29 cellular contexts compared by ENCODE assay signal in genomic region chr15:65629548-65629947, GRCh38.
"Had no signal": no experiment of that assay in that cellular context is flagged by ENCODE, and none has a peak within 500 bp of the region (broad histone marks: within the 10 kb centered on the region; RNA-seq: fewer than 3 reads in every experiment).

No MANE protein-coding gene starts in this region.

- H3K27me3 ChIP-seq: left lung, pancreas, sigmoid colon, spleen, suprapubic skin, tibial artery, upper lobe of right lung had no signal

- H3K4me3 Mint-ChIP-seq: immature natural killer cell; naive thymus-derived CD8-positive, alpha-beta T cell; nephron; neural crest cell; stimulated activated effector memory CD8-positive, alpha-beta T cell treated with anti-CD3 and anti-CD28 coated beads, Interleukin-12 subunit alpha, Interleukin-12 subunit beta, amount 100 ng/mL, for 72 hours; stimulated activated naive CD8-positive, alpha-beta T cell treated with anti-CD3 and anti-CD28 coated beads, Interleukin-15, Interleukin-2, amounts not matched to agents 100 ng/mL and 50 ng/mL, for 24 hours had no signal

- H3K27me3 Mint-ChIP-seq: naive thymus-derived CD8-positive, alpha-beta T cell; stimulated activated naive CD8-positive, alpha-beta T cell treated with anti-CD3 and anti-CD28 coated beads, Interleukin-15, Interleukin-2, amounts not matched to agents 100 ng/mL and 50 ng/mL, for 24 hours had no signal

- H3K4me3 ChIP-seq: left lung, lower lobe of right lung, pancreas, prostate gland, sigmoid colon, spleen, suprapubic skin, thoracic aorta, tibial artery, upper lobe of right lung had no signal

- H3K9me3 Mint-ChIP-seq: immature natural killer cell; naive thymus-derived CD8-positive, alpha-beta T cell; nephron; neural crest cell; stimulated activated effector memory CD8-positive, alpha-beta T cell treated with anti-CD3 and anti-CD28 coated beads, Interleukin-12 subunit alpha, Interleukin-12 subunit beta, amount 100 ng/mL, for 72 hours; stimulated activated naive CD8-positive, alpha-beta T cell treated with anti-CD3 and anti-CD28 coated beads, Interleukin-15, Interleukin-2, amounts not matched to agents 100 ng/mL and 50 ng/mL, for 24 hours had no signal

- H3K4me1 ChIP-seq: left lung, lower lobe of right lung, pancreas, prostate gland, sigmoid colon, suprapubic skin, tibial artery, upper lobe of right lung had no signal

- H3K9me3 ChIP-seq: left lung, lower lobe of right lung, pancreas, prostate gland, sigmoid colon, spleen, suprapubic skin, thoracic aorta, tibial artery, upper lobe of right lung had no signal

- H3K27ac Mint-ChIP-seq: immature natural killer cell; naive thymus-derived CD8-positive, alpha-beta T cell; nephron; stimulated activated effector memory CD8-positive, alpha-beta T cell treated with anti-CD3 and anti-CD28 coated beads, Interleukin-12 subunit alpha, Interleukin-12 subunit beta, amount 100 ng/mL, for 72 hours; stimulated activated naive CD8-positive, alpha-beta T cell treated with anti-CD3 and anti-CD28 coated beads, Interleukin-15, Interleukin-2, amounts not matched to agents 100 ng/mL and 50 ng/mL, for 24 hours had no signal

- H3K4me1 Mint-ChIP-seq: nephron, neural crest cell had no signal

- ATAC-seq: left lung; lower lobe of right lung; naive thymus-derived CD8-positive, alpha-beta T cell; pancreas; right cardiac atrium; stimulated activated effector memory CD8-positive, alpha-beta T cell treated with anti-CD3 and anti-CD28 coated beads, Interleukin-12 subunit alpha, Interleukin-12 subunit beta, amount 100 ng/mL, for 72 hours; upper lobe of right lung had no signal

- DNase-seq: hippocampal formation; immature natural killer cell; kidney; left colon; left lung; lower lobe of right lung; mammary epithelial cell; mesenchymal stem cell; naive thymus-derived CD8-positive, alpha-beta T cell; nucleus accumbens; pancreas; posterior cingulate gyrus; retina; right cardiac atrium; sigmoid colon; small intestine; spleen; stimulated activated CD4-positive, alpha-beta T cell treated with anti-CD3 and anti-CD28 coated beads, Interleukin-4, amount 100 ng/mL, for 24 hours; stimulated activated naive CD4-positive, alpha-beta T cell; tibial artery; trophoblast cell; upper lobe of right lung had no signal

- H3K36me3 ChIP-seq: pancreas, prostate gland, sigmoid colon, thoracic aorta had no signal

- H3K27ac ChIP-seq: left lung, lower lobe of right lung, pancreas, prostate gland, sigmoid colon, spleen, suprapubic skin, thoracic aorta, tibial artery, upper lobe of right lung had no signal
